In the genomic region with DNA sequence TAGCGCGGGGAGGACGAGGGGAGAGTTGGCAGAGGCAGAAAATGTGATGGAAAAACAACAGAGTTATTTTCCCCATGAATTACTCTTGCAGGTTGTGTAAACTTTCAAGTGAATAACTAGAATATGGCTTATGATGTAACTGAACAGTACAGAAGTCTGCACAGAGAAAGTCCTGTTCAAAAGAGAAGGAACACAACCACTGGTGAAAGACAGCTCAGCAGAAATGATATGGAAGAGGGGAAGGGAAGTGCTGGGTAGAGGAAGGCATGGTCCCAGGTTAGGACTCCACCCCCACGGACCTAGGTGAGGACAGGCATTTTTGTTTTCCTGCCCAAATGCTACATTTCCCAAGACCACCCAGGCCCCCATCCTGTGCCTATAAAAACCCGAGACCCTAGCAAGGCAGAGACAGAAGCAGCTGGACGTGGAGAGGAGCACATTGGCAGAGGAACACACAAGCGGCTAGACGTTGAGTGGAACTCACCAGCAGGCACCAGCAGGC, we compare ENCODE assay signal across 14 cellular contexts.
DNase-seq lines count a peak whose midpoint lies in the region; ATAC-seq, FAIRE-seq and TF ChIP-seq lines count a peak whose summit lies in the region.
"Had no signal": no experiment of that assay in that cellular context is flagged by ENCODE, and none has a peak within 500 bp of the region (broad histone marks: within the 10 kb centered on the region; RNA-seq: fewer than 3 reads in every experiment).

No MANE protein-coding gene starts in this region.

- H3K4me1 Mint-ChIP-seq in CD4-positive, CD25-positive, alpha-beta regulatory T cell, result peaks cover 60 to 91% (median 75%) of the 10 kb centered on the region in 4 donors
- peaks cover 74% of the 10 kb centered on the region for H3K4me1 Mint-ChIP-seq in HFFc6 (ENCODE audit: low read depth)
- H3K4me1 Mint-ChIP-seq in dendritic cell treated with granulocyte-macrophage colony-stimulating factor and Interleukin-4, amounts not matched to agents 40 ng/mL and 50 ng/mL, for 4 days (ENCODE audit: low read depth), result peaks cover 46% of the 10 kb centered on the region

- H3K4me3 ChIP-seq in CD4-positive, CD25-positive, alpha-beta regulatory T cell (ENCODE audit: low read depth, low read length), result no peak overlapping the region
- H3K4me3 ChIP-seq in pancreas, result no peak overlapping the region
- H3K4me3 ChIP-seq: GM23338 had no signal

- peaks cover 45% of the 10 kb centered on the region for H3K4me1 ChIP-seq in CD4-positive, CD25-positive, alpha-beta regulatory T cell (ENCODE audit: control insufficient read depth, insufficient read depth, low read length, poor library complexity, severe bottlenecking)
- H3K4me1 ChIP-seq in pancreas, result peaks cover 0 to 5% (median 0%) of the 10 kb centered on the region in 3 donors

- WGBS in pancreas, 2 donors, result 58 to 67% methylated on average over 8 of the region's 8 CpGs

- H3K4me3 Mint-ChIP-seq in CD4-positive, CD25-positive, alpha-beta regulatory T cell, result peak overlapping the region in 2 of 4 donors; percentile 5 to 33
- H3K4me3 Mint-ChIP-seq in HFFc6, result no peak overlapping the region; the same call in 1 of the 2 replicates
- no peak overlapping the region for H3K4me3 Mint-ChIP-seq in dendritic cell treated with granulocyte-macrophage colony-stimulating factor and Interleukin-4, amounts not matched to agents 40 ng/mL and 50 ng/mL, for 4 days
- H3K4me3 Mint-ChIP-seq: GM23338 had no signal

- H3K27ac Mint-ChIP-seq in CD4-positive, CD25-positive, alpha-beta regulatory T cell, result peak overlapping the region; percentile 90 to 93 (median 93)
- peak overlapping the region; percentile 63 for H3K27ac Mint-ChIP-seq in HFFc6
- H3K27ac Mint-ChIP-seq in dendritic cell treated with granulocyte-macrophage colony-stimulating factor and Interleukin-4, amounts not matched to agents 40 ng/mL and 50 ng/mL, for 4 days, result peak overlapping the region; percentile 14

- no peak overlapping the region for H3K27ac ChIP-seq in CD4-positive, CD25-positive, alpha-beta regulatory T cell (ENCODE audit: insufficient read depth, low read length, poor library complexity, severe bottlenecking)
- H3K27ac ChIP-seq in pancreas, result no peak overlapping the region
- H3K27ac ChIP-seq: HL-60 had no signal

- peaks cover 10% of the 10 kb centered on the region for H3K36me3 Mint-ChIP-seq in CD4-positive, CD25-positive, alpha-beta regulatory T cell
- H3K36me3 Mint-ChIP-seq in HFFc6 (ENCODE audit: low read depth), result peaks cover 32% of the 10 kb centered on the region
- H3K36me3 Mint-ChIP-seq in dendritic cell treated with granulocyte-macrophage colony-stimulating factor and Interleukin-4, amounts not matched to agents 40 ng/mL and 50 ng/mL, for 4 days (ENCODE audit: low read depth), result peaks cover 6% of the 10 kb centered on the region

- peaks cover 0 to 4% (median 0%) of the 10 kb centered on the region in 7 donors for H3K9me3 Mint-ChIP-seq in CD4-positive, CD25-positive, alpha-beta regulatory T cell
- H3K9me3 Mint-ChIP-seq in HFFc6, result no peaks in the 10 kb centered on the region
- H3K9me3 Mint-ChIP-seq in dendritic cell treated with granulocyte-macrophage colony-stimulating factor and Interleukin-4, amounts not matched to agents 40 ng/mL and 50 ng/mL, for 4 days, result peaks cover 9% of the 10 kb centered on the region

- H3K9me3 ChIP-seq in CD4-positive, CD25-positive, alpha-beta regulatory T cell (ENCODE audit: control insufficient read depth in 2 of 2, low read length in 2 of 2), result no peaks in the 10 kb centered on the region
- H3K9me3 ChIP-seq in pancreas, result no peaks in the 10 kb centered on the region

- TF ChIP-seq CTCF in HFFc6 (IDR thresholded peaks at IDR 0.05), result no peak
- no peak for TF ChIP-seq CTCF in pancreas (IDR thresholded peaks at IDR 0.05)

- intact Hi-C loops in dendritic cell treated with granulocyte-macrophage colony-stimulating factor and Interleukin-4, amounts not matched to agents 40 ng/mL and 50 ng/mL, for 4 days (cut with micrococcal nuclease), result loop anchor here (5.0 kb wide), 1 partner anchor 37 kb away; no protein-coding TSS in a partner anchor
- intact Hi-C loops in pancreas (cut with DNase I), result no loop called here

- no peaks in the 10 kb centered on the region for H3K27me3 ChIP-seq in CD4-positive, CD25-positive, alpha-beta regulatory T cell (ENCODE audit: control insufficient read depth, insufficient read depth, low read length)
- H3K27me3 ChIP-seq in pancreas, result no peaks in the 10 kb centered on the region

- no peak for FAIRE-seq in pancreas (lab: Jason Lieb, UNC)
- FAIRE-seq: G401.6 had no signal

- H3K36me3 ChIP-seq in CD4-positive, CD25-positive, alpha-beta regulatory T cell (ENCODE audit: control insufficient read depth, insufficient read depth, low read length), result no peaks in the 10 kb centered on the region
- no peaks in the 10 kb centered on the region for H3K36me3 ChIP-seq in pancreas

- ATAC-seq in CD4-positive, CD25-positive, alpha-beta regulatory T cell (ENCODE audit: low read depth in 2 of 2), result no peak
- ATAC-seq in pancreas (peak in 3 of 4 donors; percentile 14 to 61 (median 22)), GM21737 (IDR thresholded peaks at IDR 0.05; ENCODE audit: unreplicated experiment) (no peak), HG02981 (IDR thresholded peaks at IDR 0.05; ENCODE audit: unreplicated experiment) (no peak)
- ATAC-seq: GM23338 had no signal

- no peaks in the 10 kb centered on the region for H3K27me3 Mint-ChIP-seq in CD4-positive, CD25-positive, alpha-beta regulatory T cell
- peaks cover 5% of the 10 kb centered on the region for H3K27me3 Mint-ChIP-seq in HFFc6 (ENCODE audit: insufficient read depth)
- peaks cover 1% of the 10 kb centered on the region for H3K27me3 Mint-ChIP-seq in dendritic cell treated with granulocyte-macrophage colony-stimulating factor and Interleukin-4, amounts not matched to agents 40 ng/mL and 50 ng/mL, for 4 days

- DNase-seq in CD4-positive, CD25-positive, alpha-beta regulatory T cell, result no peak
- no peak for DNase-seq in HFFc6
- no peak for DNase-seq in pancreas
- no peak for DNase-seq in NCI-H1048 (lab: John Stamatoyannopoulos, UW)
- DNase-seq: NCI-H1930, NCI-H748 treated with DMSO at 0.1 percent for 48 hours, RPMI8226, T1000 had no signal

Comparison
In these comparisons a context has a peak if more than half of its experiments do, and no peak if none do; other contexts are left out.
1. ATAC-seq: peak in pancreas (3 of 4); none in CD4-positive, CD25-positive, alpha-beta regulatory T cell (0 of 2), GM21737 (single experiment) and HG02981 (single experiment).
2. H3K27ac Mint-ChIP-seq: peak in every context shown above with its lines; median percentile 93 in CD4-positive, CD25-positive, alpha-beta regulatory T cell; 63 in HFFc6; 14 in dendritic cell treated with granulocyte-macrophage colony-stimulating factor and Interleukin-4, amounts not matched to agents 40 ng/mL and 50 ng/mL, for 4 days.